22 cellular contexts compared by ENCODE assay signal in genomic region chr2:109148991-109149645, GRCh38.
"Had no signal": no experiment of that assay in that cellular context is flagged by ENCODE, and none has a peak within 500 bp of the region (broad histone marks: within the 10 kb centered on the region; RNA-seq: fewer than 3 reads in every experiment).

No MANE protein-coding gene starts in this region.

- H3K4me1 ChIP-seq: lower lobe of right lung, testis, upper lobe of left lung had no signal

- H3K4me3 ChIP-seq: adrenal gland, dorsolateral prefrontal cortex, hepatocyte, lower lobe of right lung, smooth muscle cell, stomach, testis, upper lobe of left lung had no signal

- H3K9me3 ChIP-seq: adrenal gland, lower lobe of right lung, stomach, testis, upper lobe of left lung had no signal

- ATAC-seq: lower lobe of right lung; stimulated activated effector memory CD8-positive, alpha-beta T cell treated with anti-CD3 and anti-CD28 coated beads, Interleukin-12 subunit alpha, Interleukin-12 subunit beta, amount 100 ng/mL, for 72 hours had no signal

- H3K27ac Mint-ChIP-seq: stimulated activated effector memory CD8-positive, alpha-beta T cell treated with anti-CD3 and anti-CD28 coated beads, Interleukin-12 subunit alpha, Interleukin-12 subunit beta, amount 100 ng/mL, for 72 hours had no signal

- H3K36me3 ChIP-seq: adrenal gland, lower lobe of right lung, stomach, upper lobe of left lung, WERI-Rb-1 had no signal

- H3K27ac ChIP-seq: adrenal gland, hepatocyte, lower lobe of right lung, stomach, testis, upper lobe of left lung, WERI-Rb-1 had no signal

- H3K4me3 Mint-ChIP-seq: nephron; stimulated activated effector memory CD8-positive, alpha-beta T cell treated with anti-CD3 and anti-CD28 coated beads, Interleukin-12 subunit alpha, Interleukin-12 subunit beta, amount 100 ng/mL, for 72 hours had no signal

- DNase-seq: activated CD4-positive, alpha-beta T cell treated with anti-CD3 and anti-CD28 coated beads for 1 hour; activated CD8-positive, alpha-beta memory T cell treated with anti-CD3 and anti-CD28 coated beads for 24 hours; activated CD8-positive, alpha-beta memory T cell treated with anti-CD3 and anti-CD28 coated beads, Interleukin-2, amount 50 U/mL, for 48 hours; activated effector memory CD4-positive, alpha-beta T cell treated with anti-CD3 and anti-CD28 coated beads, Interleukin-2, amount 50 U/mL, for 16 hours; activated naive CD4-positive, alpha-beta T cell treated with anti-CD3 and anti-CD28 coated beads, Interleukin-2, amount 50 U/mL, for 16 hours; activated T-cell treated with anti-CD3 and anti-CD28 coated beads, Interleukin-2, amount 50 U/mL, for 48 hours; adrenal gland; caudate nucleus; dorsolateral prefrontal cortex; left cardiac atrium; lower lobe of right lung; retina; stimulated activated CD4-positive, alpha-beta T cell treated with anti-CD3 and anti-CD28 coated beads, Interleukin-4, amount 100 ng/mL, for 24 hours; stomach; T-helper 2 cell; testis; upper lobe of left lung; WERI-Rb-1 had no signal

- H3K27me3 ChIP-seq: adrenal gland, dorsolateral prefrontal cortex, hepatocyte, stomach, testis, upper lobe of left lung had no signal

- H3K9me3 Mint-ChIP-seq: nephron; stimulated activated effector memory CD8-positive, alpha-beta T cell treated with anti-CD3 and anti-CD28 coated beads, Interleukin-12 subunit alpha, Interleukin-12 subunit beta, amount 100 ng/mL, for 72 hours had no signal

- H3K36me3 Mint-ChIP-seq: stimulated activated effector memory CD8-positive, alpha-beta T cell treated with anti-CD3 and anti-CD28 coated beads, Interleukin-12 subunit alpha, Interleukin-12 subunit beta, amount 100 ng/mL, for 72 hours had no signal
